In genomic region chr6:137237413-137238170, GRCh38 we compare ENCODE assay signal across 12 cellular contexts. TPM values are rescaled to one million over a fixed set of nuclear protein-coding genes. Genes with fewer than 3 reads are reported as not detected.
DNase-seq lines count a peak whose midpoint lies in the region; ATAC-seq and TF ChIP-seq lines count a peak whose summit lies in the region.
"Had no signal": no experiment of that assay in that cellular context is flagged by ENCODE, and none has a peak within 500 bp of the region (broad histone marks: within the 10 kb centered on the region; RNA-seq: fewer than 3 reads in every experiment).

No MANE protein-coding gene starts in this region.

- H3K4me1 ChIP-seq in SJSA1 (replicated peaks) (peaks cover 78% of the 10 kb centered on the region), foreskin keratinocyte (peaks cover 59% of the 10 kb centered on the region), stomach (peaks cover 26 to 91% (median 33%) of the 10 kb centered on the region in 4 donors)

- intact Hi-C loops in stomach (cut with DNase I; ENCODE audit: low total_unique reads), result no loop called here

- H3K27ac ChIP-seq in SJSA1, result peak overlapping the region; percentile 95
- peak overlapping the region; percentile 84 for H3K27ac ChIP-seq in foreskin keratinocyte
- peak overlapping the region; percentile 11 to 70 (median 35) for H3K27ac ChIP-seq in stomach

- TF ChIP-seq POLR2A in stomach (IDR thresholded peaks at IDR 0.05), result no peak

- DNase-seq in H4 (ENCODE audit: low spot score) (peak; percentile 60), SJSA1 (ENCODE audit: low read depth in 1 of 2, low spot score in 2 of 2) (peak; percentile 89 to 91), foreskin keratinocyte (peak; percentile 84 to 94), stomach (no peak), NAMALWA (ENCODE audit: low spot score) (no peak), NCI-H2107 treated with DMSO at 0.1 percent for 48 hours (lab: John Stamatoyannopoulos, UW; ENCODE audit: unreplicated experiment) (no peak)
- no peak for DNase-seq in stimulated activated CD4-positive, alpha-beta T cell treated with anti-CD3 and anti-CD28 coated beads, Interleukin-12 subunit alpha, Interleukin-12 subunit beta, amount 100 ng/mL, for 4 hours
- DNase-seq: midbrain; NCI-H2029; stimulated activated CD4-positive, alpha-beta T cell treated with anti-CD3 and anti-CD28 coated beads, Interleukin-2, amount 100 ng/mL, for 24 hours had no signal

- H3K9me3 ChIP-seq in SJSA1 (replicated peaks), result no peaks in the 10 kb centered on the region
- peaks cover 0 to 5% (median 0%) of the 10 kb centered on the region in 4 donors for H3K9me3 ChIP-seq in stomach

- no peak for TF ChIP-seq EP300 in stomach (IDR thresholded peaks at IDR 0.05)

- H3K36me3 ChIP-seq in SJSA1 (no peaks in the 10 kb centered on the region), stomach (no peaks in the 10 kb centered on the region)
- H3K36me3 ChIP-seq: tibial nerve had no signal

- no peak overlapping the region for H3K4me3 ChIP-seq in SJSA1
- H3K4me3 ChIP-seq in stomach, result no peak overlapping the region
- H3K4me3 ChIP-seq: tibial nerve had no signal

- TF ChIP-seq CTCF in foreskin keratinocyte (conservative IDR thresholded peaks at IDR 0.05), result no peak
- TF ChIP-seq CTCF in stomach (IDR thresholded peaks at IDR 0.05), result no peak

- ATAC-seq in foreskin keratinocyte (peak; percentile 83), GM21576 (IDR thresholded peaks at IDR 0.05; ENCODE audit: unreplicated experiment) (no peak)

- no peaks in the 10 kb centered on the region for H3K27me3 ChIP-seq in SJSA1 (replicated peaks)
- no peaks in the 10 kb centered on the region for H3K27me3 ChIP-seq in foreskin keratinocyte
- no peaks in the 10 kb centered on the region for H3K27me3 ChIP-seq in stomach
- H3K27me3 ChIP-seq: tibial nerve had no signal

RNA-seq across cellular contexts. Expression of gene IFNGR1, which starts 18.4 kb away (rescaled TPM):
- total RNA-seq in H4 (2014; rRNA removed; shearing (Covaris generic)), result 21.9 and 39.1 TPM in 2 replicates
- 73.6 and 94.4 TPM in 2 replicates for total RNA-seq in SJSA1 (2014; rRNA removed; shearing (Covaris generic))
- total RNA-seq in foreskin keratinocyte, result 46.3 and 48.2 TPM in 2 replicates
- 27.4 and 31.6 TPM in 2 replicates for polyA plus RNA-seq in foreskin keratinocyte
- total RNA-seq in stomach, result 100 to 1,000 TPM in 1 of 5 donors, 10 to 100 TPM in 3, 1 to 10 TPM in 1; 1.2 to 122 (median 17.9) TPM
- 10 to 100 TPM; 23.5 to 46.9 (median 36.5) TPM for polyA plus RNA-seq in stomach

Comparison
In these comparisons a context has a peak if more than half of its experiments do, and no peak if none do; other contexts are left out.
1. DNase-seq: peak in H4 (single experiment), SJSA1 (2 of 2) and foreskin keratinocyte (2 of 2); none in stomach (single experiment), NAMALWA (single experiment), stimulated activated CD4-positive, alpha-beta T cell treated with anti-CD3 and anti-CD28 coated beads, Interleukin-12 subunit alpha, Interleukin-12 subunit beta, amount 100 ng/mL, for 4 hours (single experiment) and NCI-H2107 treated with DMSO at 0.1 percent for 48 hours (single experiment).
2. H3K27ac ChIP-seq: peak in every context shown above with its lines; median percentile 95 in SJSA1; 84 in foreskin keratinocyte; 35 in stomach.